1 cellular context compared by ENCODE assay signal in the genomic region with DNA sequence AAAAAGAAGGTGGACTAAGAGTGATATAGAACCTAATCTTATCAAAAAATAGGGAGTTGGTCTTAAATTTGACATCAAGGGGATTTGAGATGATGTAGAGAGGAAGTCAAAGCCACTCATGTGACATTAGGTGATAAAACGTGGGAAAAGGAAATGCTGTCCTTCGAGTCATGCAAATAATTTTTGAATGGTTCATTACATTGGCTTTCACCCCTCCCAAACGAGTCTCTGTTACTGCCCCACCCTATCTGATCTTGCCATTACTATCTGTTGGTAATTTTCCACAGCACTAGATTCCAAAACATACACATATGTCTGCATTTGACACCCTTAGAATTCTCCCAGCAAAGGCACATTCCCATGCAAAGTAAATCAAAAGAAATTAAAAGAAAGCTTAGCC.
TF ChIP-seq lines count a peak whose summit lies in the region.

No MANE protein-coding gene starts in this region.

TF ChIP-seq in H1, 55 proteins besides CTCF, POLR2A, EP300 and RAD21:
- TF ChIP-seq ZNF274 (IDR thresholded peaks at IDR 0.05; ENCODE audit: borderline replicate concordance, extremely low read depth, low read length): no peak
- no peak for TF ChIP-seq BRCA1 (IDR thresholded peaks at IDR 0.05; ENCODE audit: low read depth, low read length)
